Comparison of ENCODE assay signal across 1 cellular context in genomic region chr1:23533288-23534130, GRCh38.
TF ChIP-seq lines count a peak whose summit lies in the region.

No MANE protein-coding gene starts in this region.

TF ChIP-seq in SK-N-SH, 30 proteins besides CTCF, POLR2A, EP300 and RAD21 (continued from another document):
- TF ChIP-seq, protein P1, sequence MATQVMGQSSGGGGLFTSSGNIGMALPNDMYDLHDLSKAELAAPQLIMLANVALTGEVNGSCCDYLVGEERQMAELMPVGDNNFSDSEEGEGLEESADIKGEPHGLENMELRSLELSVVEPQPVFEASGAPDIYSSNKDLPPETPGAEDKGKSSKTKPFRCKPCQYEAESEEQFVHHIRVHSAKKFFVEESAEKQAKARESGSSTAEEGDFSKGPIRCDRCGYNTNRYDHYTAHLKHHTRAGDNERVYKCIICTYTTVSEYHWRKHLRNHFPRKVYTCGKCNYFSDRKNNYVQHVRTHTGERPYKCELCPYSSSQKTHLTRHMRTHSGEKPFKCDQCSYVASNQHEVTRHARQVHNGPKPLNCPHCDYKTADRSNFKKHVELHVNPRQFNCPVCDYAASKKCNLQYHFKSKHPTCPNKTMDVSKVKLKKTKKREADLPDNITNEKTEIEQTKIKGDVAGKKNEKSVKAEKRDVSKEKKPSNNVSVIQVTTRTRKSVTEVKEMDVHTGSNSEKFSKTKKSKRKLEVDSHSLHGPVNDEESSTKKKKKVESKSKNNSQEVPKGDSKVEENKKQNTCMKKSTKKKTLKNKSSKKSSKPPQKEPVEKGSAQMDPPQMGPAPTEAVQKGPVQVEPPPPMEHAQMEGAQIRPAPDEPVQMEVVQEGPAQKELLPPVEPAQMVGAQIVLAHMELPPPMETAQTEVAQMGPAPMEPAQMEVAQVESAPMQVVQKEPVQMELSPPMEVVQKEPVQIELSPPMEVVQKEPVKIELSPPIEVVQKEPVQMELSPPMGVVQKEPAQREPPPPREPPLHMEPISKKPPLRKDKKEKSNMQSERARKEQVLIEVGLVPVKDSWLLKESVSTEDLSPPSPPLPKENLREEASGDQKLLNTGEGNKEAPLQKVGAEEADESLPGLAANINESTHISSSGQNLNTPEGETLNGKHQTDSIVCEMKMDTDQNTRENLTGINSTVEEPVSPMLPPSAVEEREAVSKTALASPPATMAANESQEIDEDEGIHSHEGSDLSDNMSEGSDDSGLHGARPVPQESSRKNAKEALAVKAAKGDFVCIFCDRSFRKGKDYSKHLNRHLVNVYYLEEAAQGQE (IDR thresholded peaks at IDR 0.05; ENCODE audit: low read depth, low read length): no peak
- TF ChIP-seq FOXM1 (IDR thresholded peaks at IDR 0.05; ENCODE audit: low read depth) (no peak), TEAD4 (IDR thresholded peaks at IDR 0.05; ENCODE audit: borderline replicate concordance, insufficient read depth) (no peak), PBX3 (IDR thresholded peaks at IDR 0.05) (no peak), TAF1 (IDR thresholded peaks at IDR 0.05; ENCODE audit: borderline replicate concordance, low read depth, low read length) (no peak), MEF2A (IDR thresholded peaks at IDR 0.05; ENCODE audit: borderline replicate concordance, low read depth) (no peak), USF2 (IDR thresholded peaks at IDR 0.05; ENCODE audit: borderline replicate concordance, low read depth, low read length) (no peak), ELF1 (IDR thresholded peaks at IDR 0.05) (no peak), RFX5 (IDR thresholded peaks at IDR 0.05; ENCODE audit: low read length) (no peak), MAX (IDR thresholded peaks at IDR 0.05; ENCODE audit: low read depth) (no peak), SMC3 (IDR thresholded peaks at IDR 0.05; ENCODE audit: low read depth, low read length) (no peak), JUND (IDR thresholded peaks at IDR 0.05) (no peak), NFIC (IDR thresholded peaks at IDR 0.05; ENCODE audit: borderline replicate concordance) (no peak), CHD2 (IDR thresholded peaks at IDR 0.05; ENCODE audit: low read length, partially characterized antibody) (no peak), GATA2 (CRISPR knock-in tag; IDR thresholded peaks at IDR 0.05) (no peak)
